10 cellular contexts compared by ENCODE assay signal in genomic region chr1:108860190-108860907, GRCh38. TPM values are rescaled to one million over a fixed set of nuclear protein-coding genes. Genes with fewer than 3 reads are reported as not detected.
"Had no signal": no experiment of that assay in that cellular context is flagged by ENCODE, and none has a peak within 500 bp of the region (broad histone marks: within the 10 kb centered on the region; RNA-seq: fewer than 3 reads in every experiment).

No MANE protein-coding gene starts in this region.

- H3K4me3 ChIP-seq: GM23248 had no signal

- H2AFZ ChIP-seq: GM23248 had no signal

- H3K4me2 ChIP-seq: KMS-11 had no signal

- H3K9ac ChIP-seq: GM23248, KMS-11 had no signal

- DNase-seq: GM23248, GOT3, H9, HCEC 1CT, HFFc6, IMR-90, KBM-7 had no signal

- H3K27ac ChIP-seq: GM23248, KMS-11 had no signal

- FAIRE-seq: H54, HTR-8/SVneo had no signal

RNA-seq across cellular contexts. Expression of gene AKNAD1, which starts 3.5 kb away (rescaled TPM):
- total RNA-seq: GM23248, H9 had no signal
- polyA plus RNA-seq: GM23248 had no signal
